ENCODE assay signal across 8 cellular contexts in genomic region chr1:114756949-114757454, GRCh38. TPM values are rescaled to one million over a fixed set of nuclear protein-coding genes. Genes with fewer than 3 reads are reported as not detected.
A peak's percentile ranks its signal among the peaks of the same experiment; 100 is the strongest.
DNase-seq lines count a peak whose midpoint lies in the region; ATAC-seq and TF ChIP-seq lines count a peak whose summit lies in the region.

No MANE protein-coding gene starts in this region.

- H3K4me3 ChIP-seq in foreskin fibroblast (ENCODE audit: low read depth in 1 of 2, low read length in 2 of 2) = peak overlapping the region; percentile 99 to 100

- H3K27me3 Mint-ChIP-seq in activated B cell treated with CpG ODN at 0.5 μM for 24 hours = no peaks in the 10 kb centered on the region
- no peaks in the 10 kb centered on the region for H3K27me3 Mint-ChIP-seq in osteocyte (ENCODE audit: unreplicated experiment)

- DNase-seq in Daoy (ENCODE audit: low read depth) = peak; percentile 60
- no peak for DNase-seq in activated B cell treated with CpG ODN at 0.5 μM for 24 hours
- peak; percentile 59 to 83 for DNase-seq in foreskin fibroblast
- DNase-seq in osteocyte (ENCODE audit: extremely low spot score, unreplicated experiment) = no peak
- no peak for DNase-seq in NCI-H2171 (lab: John Stamatoyannopoulos, UW)
- no peak for DNase-seq in GM19238 (ENCODE audit: insufficient read length, low spot score)

- POLR2A ChIA-PET in activated B cell treated with CpG ODN at 0.5 μM for 24 hours (lab: Charles Lee) = interaction anchor here (0.9 to 3.3 kb wide), 5 partner anchors 12 to 245 kb away, joined by 3 to 30 read pairs (median 9); partner anchors contain the start of genes DENND2C, NRAS, SIKE1 and TRIM33

- H3K4me1 Mint-ChIP-seq in activated B cell treated with CpG ODN at 0.5 μM for 24 hours (peaks cover 64% of the 10 kb centered on the region), osteocyte (ENCODE audit: unreplicated experiment) (peaks cover 45% of the 10 kb centered on the region)

- H3K27ac Mint-ChIP-seq in activated B cell treated with CpG ODN at 0.5 μM for 24 hours = peak overlapping the region; percentile 100
- H3K27ac Mint-ChIP-seq in osteocyte (ENCODE audit: unreplicated experiment) = peak overlapping the region; percentile 100

- intact Hi-C loops in activated B cell treated with CpG ODN at 0.5 μM for 24 hours (cut with micrococcal nuclease) = loop anchor here (1.0 to 10.0 kb wide), 13 partner anchors 14 to 1802 kb away; partner anchors contain the start of genes BCAS2, DCLRE1B, DENND2C and HIPK1

- H3K9me3 Mint-ChIP-seq in activated B cell treated with CpG ODN at 0.5 μM for 24 hours = no peaks in the 10 kb centered on the region
- peaks cover 8% of the 10 kb centered on the region for H3K9me3 Mint-ChIP-seq in osteocyte (ENCODE audit: unreplicated experiment)

- H3K4me3 Mint-ChIP-seq in activated B cell treated with CpG ODN at 0.5 μM for 24 hours = peak overlapping the region; percentile 100
- peak overlapping the region; percentile 99 for H3K4me3 Mint-ChIP-seq in osteocyte (ENCODE audit: unreplicated experiment)

- H3K36me3 Mint-ChIP-seq in activated B cell treated with CpG ODN at 0.5 μM for 24 hours (ENCODE audit: low read depth) = peaks cover 30% of the 10 kb centered on the region
- H3K36me3 Mint-ChIP-seq in osteocyte (ENCODE audit: unreplicated experiment) = peaks cover 2% of the 10 kb centered on the region

- TF ChIP-seq CTCF in activated B cell treated with CpG ODN at 0.5 μM for 24 hours (IDR thresholded peaks at IDR 0.05) = no peak
- no peak for TF ChIP-seq CTCF in foreskin fibroblast (IDR thresholded peaks at IDR 0.05; ENCODE audit: low read depth, low read length)
- TF ChIP-seq CTCF in osteocyte (IDR thresholded peaks at IDR 0.05) = no peak

- ATAC-seq in HG03354 (IDR thresholded peaks at IDR 0.05; ENCODE audit: poor library complexity, severe bottlenecking, unreplicated experiment) = peak; percentile 1
- ATAC-seq in activated B cell treated with CpG ODN at 0.5 μM for 24 hours (ENCODE audit: low read depth) = no peak
- no peak for ATAC-seq in GM19463 (IDR thresholded peaks at IDR 0.05; ENCODE audit: unreplicated experiment)

- CTCF ChIA-PET in activated B cell treated with CpG ODN at 0.5 μM for 24 hours (lab: Charles Lee) = no interaction called here

RNA-seq across cellular contexts. Expression of gene CSDE1, which starts 0.8 kb away (rescaled TPM):
- 1,171 and 1,260 TPM in 2 replicates for total RNA-seq in Daoy (2014; rRNA removed; shearing (Covaris generic))
- total RNA-seq in activated B cell treated with CpG ODN at 0.5 μM for 24 hours (416 and 424 TPM in 2 replicates), osteocyte (499 and 516 TPM in 2 replicates)

RNA-seq across cellular contexts. Expression of gene SIKE1, which starts 23.5 kb away (rescaled TPM):
- total RNA-seq in Daoy (2014; rRNA removed; shearing (Covaris generic)) = 107 and 116 TPM in 2 replicates
- total RNA-seq in activated B cell treated with CpG ODN at 0.5 μM for 24 hours = 38.4 and 44.2 TPM in 2 replicates
- total RNA-seq in osteocyte = 57.2 and 60.4 TPM in 2 replicates

RNA-seq across cellular contexts. Expression of gene NRAS, which starts 40.4 kb away (rescaled TPM):
- total RNA-seq in Daoy (2014; rRNA removed; shearing (Covaris generic)) = 164 and 172 TPM in 2 replicates
- total RNA-seq in activated B cell treated with CpG ODN at 0.5 μM for 24 hours = 53.3 and 55.5 TPM in 2 replicates
- 35.9 TPM in 2 replicates for total RNA-seq in osteocyte

Comparison
In these comparisons a context has a peak if more than half of its experiments do, and no peak if none do; other contexts are left out.
1. DNase-seq: peak in Daoy (single experiment) and foreskin fibroblast (2 of 2); none in activated B cell treated with CpG ODN at 0.5 μM for 24 hours (single experiment), osteocyte (single experiment), NCI-H2171 (single experiment) and GM19238 (single experiment).